10 cellular contexts compared by ENCODE assay signal in genomic region chr18:54187372-54187771, GRCh38.
"Had no signal": no experiment of that assay in that cellular context is flagged by ENCODE, and none has a peak within 500 bp of the region (broad histone marks: within the 10 kb centered on the region; RNA-seq: fewer than 3 reads in every experiment).

No MANE protein-coding gene starts in this region.

- DNase-seq: dermis blood vessel endothelial cell; esophagus squamous epithelium; foreskin fibroblast; glutamatergic neuron; natural killer cell; stimulated activated CD4-positive, alpha-beta T cell treated with anti-CD3 and anti-CD28 coated beads, Interleukin-4, amount 100 ng/mL, for 1 hour; tibial artery had no signal

- H3K27ac ChIP-seq: esophagus squamous epithelium, gastroesophageal sphincter, right atrium auricular region, tibial artery had no signal

- H3K4me1 ChIP-seq: gastroesophageal sphincter, right atrium auricular region, tibial artery had no signal

- H3K27me3 ChIP-seq: esophagus squamous epithelium, gastroesophageal sphincter, right atrium auricular region, tibial artery had no signal

- H3K9me3 ChIP-seq: esophagus squamous epithelium, gastroesophageal sphincter, right atrium auricular region, tibial artery had no signal

- H3K4me3 ChIP-seq: esophagus squamous epithelium, gastroesophageal sphincter, right atrium auricular region, smooth muscle cell, tibial artery had no signal
